ENCODE assay signal across 19 cellular contexts in the genomic region with DNA sequence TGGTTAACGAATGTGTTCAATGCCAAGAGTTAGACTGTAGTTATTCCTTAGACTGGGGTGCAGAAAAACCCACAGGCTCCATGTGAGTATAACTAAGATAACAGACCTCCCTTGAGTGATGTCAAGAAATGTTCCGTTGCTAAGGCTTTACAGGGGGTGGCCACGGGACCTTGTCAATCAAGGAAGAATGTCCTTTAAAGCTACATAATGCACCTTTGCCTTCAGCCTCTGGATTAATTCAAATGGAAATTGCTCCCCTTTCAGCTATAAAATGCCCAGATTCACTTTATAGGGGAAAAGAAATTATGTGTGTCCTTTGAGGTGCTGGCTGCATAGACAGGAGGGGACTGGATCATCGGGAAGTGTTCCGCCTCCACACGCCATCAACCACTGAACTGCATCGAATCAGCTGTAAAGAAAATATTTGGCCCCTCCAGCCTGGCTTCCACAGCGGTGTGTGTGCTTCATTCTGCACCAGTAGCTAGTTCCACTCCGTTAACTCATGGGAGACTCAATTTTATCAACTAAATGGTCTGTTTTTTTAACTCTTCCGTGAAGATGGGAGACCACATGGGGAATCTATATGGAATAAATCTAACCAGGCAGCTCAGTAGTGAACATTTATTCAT.
DNase-seq lines count a peak whose midpoint lies in the region; ATAC-seq and TF ChIP-seq lines count a peak whose summit lies in the region.
"Had no signal": no experiment of that assay in that cellular context is flagged by ENCODE, and none has a peak within 500 bp of the region (broad histone marks: within the 10 kb centered on the region; RNA-seq: fewer than 3 reads in every experiment).

No MANE protein-coding gene starts in this region.

- no peaks in the 10 kb centered on the region for H3K79me2 ChIP-seq in MM.1S (ENCODE audit: low read length)

- ATAC-seq in GM21786 (IDR thresholded peaks at IDR 0.05; ENCODE audit: unreplicated experiment) (no peak), GM19324 (IDR thresholded peaks at IDR 0.05; ENCODE audit: low FRiP score, unreplicated experiment) (no peak)
- ATAC-seq: activated naive CD8-positive, alpha-beta T cell treated with anti-CD3 and anti-CD28 coated beads, Interleukin-2, amount 50 U/mL, for 24 hours; psoas muscle had no signal

- H3K27ac ChIP-seq in MM.1S (ENCODE audit: low read length), result peak overlapping the region; percentile 100
- H3K27ac ChIP-seq: PC-9, psoas muscle, suprapubic skin had no signal

- H3K9me2 ChIP-seq in MM.1S (replicated peaks; ENCODE audit: insufficient read depth, low read length), result no peaks in the 10 kb centered on the region

- peak overlapping the region; percentile 61; the same call in 1 of the 2 replicates for H3K4me2 ChIP-seq in MM.1S (ENCODE audit: low read depth, low read length)
- H3K4me2 ChIP-seq: PC-9 had no signal

- H3K9me3 ChIP-seq in MM.1S (replicated peaks; ENCODE audit: insufficient read depth, low read length), result no peaks in the 10 kb centered on the region
- H3K9me3 ChIP-seq: psoas muscle, suprapubic skin had no signal

- no peaks in the 10 kb centered on the region for H3K36me3 ChIP-seq in MM.1S (replicated peaks; ENCODE audit: insufficient read depth, low read length)
- H3K36me3 ChIP-seq: suprapubic skin had no signal

- peak; percentile 83 for DNase-seq in DMS79 treated with DMSO at 0.1 percent for 48 hours (lab: John Stamatoyannopoulos, UW)
- DNase-seq in MM.1S, result no peak
- DNase-seq in islet precursor cell, result peak; percentile 35
- peak; percentile 46 for DNase-seq in retina
- DNase-seq in NCI-H1694 (lab: John Stamatoyannopoulos, UW), result no peak
- DNase-seq: activated CD4-positive, CD25-positive, alpha-beta regulatory T cell; activated CD8-positive, alpha-beta memory T cell treated with anti-CD3 and anti-CD28 coated beads for 24 hours; activated naive CD8-positive, alpha-beta T cell treated with anti-CD3 and anti-CD28 coated beads, Interleukin-2, amount 50 U/mL, for 24 hours; CD8-positive, alpha-beta memory T cell; hippocampal formation; naive B cell; NCI-H1417 treated with DMSO at 0.1 percent for 48 hours; NCI-H774; PC-9; psoas muscle; stimulated activated CD4-positive, alpha-beta T cell treated with anti-CD3 and anti-CD28 coated beads, Interleukin-12 subunit alpha, Interleukin-12 subunit beta, amount 100 ng/mL, for 4 hours had no signal

- H4K20me1 ChIP-seq in MM.1S (ENCODE audit: insufficient read depth, low read length), result no peaks in the 10 kb centered on the region

- no peaks in the 10 kb centered on the region for H3K27me3 ChIP-seq in MM.1S (replicated peaks; ENCODE audit: insufficient read depth, low read length)

- no peak for TF ChIP-seq CTCF in MM.1S (IDR thresholded peaks at IDR 0.05; ENCODE audit: low read length)

- H3K9ac ChIP-seq in MM.1S (ENCODE audit: low read length), result peak overlapping the region; percentile 85; the same call in 1 of the 2 replicates

- H3F3A ChIP-seq in MM.1S (ENCODE audit: insufficient read depth, low read length), result peaks cover 43% of the 10 kb centered on the region

- no peak overlapping the region for H2AFZ ChIP-seq in MM.1S (ENCODE audit: low read length)
- H2AFZ ChIP-seq: PC-9 had no signal

- no peak overlapping the region for H3K4me3 ChIP-seq in MM.1S (ENCODE audit: low read length)
- H3K4me3 ChIP-seq: PC-9, psoas muscle, suprapubic skin had no signal

- H3K4me1 ChIP-seq in MM.1S (ENCODE audit: low read length), result peaks cover 50% of the 10 kb centered on the region

Comparison
In these comparisons a context has a peak if more than half of its experiments do, and no peak if none do; other contexts are left out.
1. DNase-seq: peak in DMS79 treated with DMSO at 0.1 percent for 48 hours (single experiment), islet precursor cell (single experiment) and retina (single experiment); none in MM.1S (single experiment) and NCI-H1694 (single experiment).